In the genomic region with DNA sequence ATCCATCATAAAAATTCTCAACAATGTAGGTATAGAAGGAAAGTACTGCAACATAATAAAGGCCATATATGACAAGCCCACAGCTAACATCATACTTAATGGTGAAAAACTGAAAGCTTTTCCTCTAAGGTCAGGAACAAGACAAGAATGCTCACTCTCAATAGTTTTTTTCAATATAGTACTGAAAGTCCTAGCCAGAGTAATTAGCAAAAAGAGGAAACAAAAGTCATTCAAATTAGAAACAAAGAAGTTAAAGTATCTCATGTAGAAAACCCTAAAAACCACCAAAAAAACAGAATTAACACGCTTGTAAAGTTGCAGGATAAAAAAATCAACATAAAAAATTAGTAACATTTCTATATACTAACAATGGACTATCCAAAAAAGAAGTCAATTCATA, we compare ENCODE assay signal across 21 cellular contexts.
DNase-seq lines count a peak whose midpoint lies in the region; ATAC-seq and TF ChIP-seq lines count a peak whose summit lies in the region.
"Had no signal": no experiment of that assay in that cellular context is flagged by ENCODE, and none has a peak within 500 bp of the region (broad histone marks: within the 10 kb centered on the region; RNA-seq: fewer than 3 reads in every experiment).

No MANE protein-coding gene starts in this region.

- H3K9me3 Mint-ChIP-seq in Caco-2 (ENCODE audit: unreplicated experiment): peaks cover 17% of the 10 kb centered on the region

- no peaks in the 10 kb centered on the region for H3K27me3 Mint-ChIP-seq in Caco-2 (ENCODE audit: insufficient read depth, unreplicated experiment)

- no peaks in the 10 kb centered on the region for H3K4me1 ChIP-seq in gastroesophageal sphincter
- no peaks in the 10 kb centered on the region for H3K4me1 ChIP-seq in Caco-2
- H3K4me1 ChIP-seq: Peyer's patch, tibial nerve had no signal

- TF ChIP-seq EP300 in gastroesophageal sphincter (IDR thresholded peaks at IDR 0.05): no peak

- H3K4me1 Mint-ChIP-seq in Caco-2 (ENCODE audit: low read depth, unreplicated experiment): no peaks in the 10 kb centered on the region
- H3K4me1 Mint-ChIP-seq: T-cell had no signal

- POLR2A ChIA-PET in Caco-2 (lab: Charles Lee): no interaction called here

- no TSS peak for BruUV-seq in Caco-2 (replicated peaks; lab: Mats Ljungman, UMichigan)

- H3K9me3 ChIP-seq in gastroesophageal sphincter (peaks cover 0 to 29% (median 0%) of the 10 kb centered on the region in 3 donors), Caco-2 (peaks cover 7% of the 10 kb centered on the region; the same call in 1 of the 2 replicates)

- CTCF ChIA-PET in Caco-2 (lab: Charles Lee): no interaction called here

- H3K36me3 ChIP-seq in gastroesophageal sphincter: no peaks in the 10 kb centered on the region
- H3K36me3 ChIP-seq in Caco-2 (ENCODE audit: control insufficient read depth, insufficient read depth, low read length): no peaks in the 10 kb centered on the region
- H3K36me3 ChIP-seq: Peyer's patch, tibial nerve, WERI-Rb-1 had no signal

- H3K36me3 Mint-ChIP-seq in Caco-2 (ENCODE audit: insufficient read depth, unreplicated experiment): no peaks in the 10 kb centered on the region

- TF ChIP-seq CTCF in gastroesophageal sphincter (IDR thresholded peaks at IDR 0.05) (no peak), Caco-2 (IDR thresholded peaks at IDR 0.05; ENCODE audit: insufficient read depth in 1 of 2, low read depth in 1 of 2, low read length in 1 of 2, severe bottlenecking in 1 of 2, unreplicated experiment in 1 of 2) (no peak)

- H3K4me3 Mint-ChIP-seq in Caco-2 (ENCODE audit: unreplicated experiment): no peak overlapping the region
- H3K4me3 Mint-ChIP-seq: T-cell had no signal

- H3K4me3 ChIP-seq in gastroesophageal sphincter (no peak overlapping the region), Caco-2 (ENCODE audit: low read depth, low read length) (no peak overlapping the region)
- H3K4me3 ChIP-seq: BLaER1 treated with 17β-estradiol and CSF1 and Interleukin-3, amounts not matched to agents 10 nM and 100 nM; Peyer's patch; tibial nerve had no signal

- H3K27ac Mint-ChIP-seq in Caco-2 (ENCODE audit: unreplicated experiment): no peak overlapping the region
- H3K27ac Mint-ChIP-seq: T-cell had no signal

- 83 to 100% methylated on average over 1 of the region's 1 CpG for WGBS in gastroesophageal sphincter (ENCODE audit: low coverage in 1 of 2), 2 donors

- DNase-seq in SIG-M5 treated with dmso at 0.1 percent for 504 hours (lab: John Stamatoyannopoulos, UW; ENCODE audit: unreplicated experiment): peak; percentile 66
- no peak for DNase-seq in SIG-M5 (lab: John Stamatoyannopoulos, UW)
- peak; percentile 18 for DNase-seq in NAMALWA (ENCODE audit: low spot score)
- no peak for DNase-seq in stimulated activated naive CD4-positive, alpha-beta T cell (lab: John Stamatoyannopoulos, UW)
- no peak for DNase-seq in amniotic stem cell (lab: John Stamatoyannopoulos, UW)
- no peak for DNase-seq in Caco-2
- DNase-seq: anterior cingulate cortex; GOT3; Karpas-422; NCI-H1694; NCI-H510A treated with DMSO at 0.1 percent for 48 hours; Peyer's patch; stimulated activated CD4-positive, alpha-beta T cell treated with anti-CD3 and anti-CD28 coated beads, Interleukin-4, amount 100 ng/mL, for 24 hours; T-cell; WERI-Rb-1 had no signal

- intact Hi-C loops in Caco-2 (cut with micrococcal nuclease; ENCODE audit: unreplicated experiment): no loop called here

- H3K27me3 ChIP-seq in gastroesophageal sphincter (no peaks in the 10 kb centered on the region), Caco-2 (replicated peaks; ENCODE audit: control insufficient read depth, insufficient read depth, low read length) (no peaks in the 10 kb centered on the region)
- H3K27me3 ChIP-seq: BLaER1 treated with 17β-estradiol and CSF1 and Interleukin-3, amounts not matched to agents 10 nM and 100 nM; Peyer's patch; tibial nerve had no signal

- ATAC-seq in HG02938 (IDR thresholded peaks at IDR 0.05; ENCODE audit: unreplicated experiment): peak; percentile 76
- ATAC-seq in gastroesophageal sphincter: no peak
- ATAC-seq: left lobe of liver, T-cell had no signal

- TF ChIP-seq POLR2A in gastroesophageal sphincter (IDR thresholded peaks at IDR 0.05): no peak

- H3K27ac ChIP-seq in gastroesophageal sphincter: no peak overlapping the region
- H3K27ac ChIP-seq: 22Rv1; BLaER1 treated with 17β-estradiol and CSF1 and Interleukin-3, amounts not matched to agents 10 nM and 100 nM; Peyer's patch; tibial nerve; WERI-Rb-1 had no signal

Comparison
In these comparisons a context has a peak if more than half of its experiments do, and no peak if none do; other contexts are left out.
1. DNase-seq: peak in SIG-M5 treated with dmso at 0.1 percent for 504 hours (single experiment) and NAMALWA (single experiment); none in SIG-M5 (single experiment), stimulated activated naive CD4-positive, alpha-beta T cell (0 of 6), amniotic stem cell (single experiment) and Caco-2 (0 of 2).